12 cellular contexts compared by ENCODE assay signal in genomic region chr5:96049398-96050272, GRCh38.
DNase-seq lines count a peak whose midpoint lies in the region; ATAC-seq and TF ChIP-seq lines count a peak whose summit lies in the region.
"Had no signal": no experiment of that assay in that cellular context is flagged by ENCODE, and none has a peak within 500 bp of the region (broad histone marks: within the 10 kb centered on the region; RNA-seq: fewer than 3 reads in every experiment).

No MANE protein-coding gene starts in this region.

- DNase-seq in A172 (ENCODE audit: low spot score) (peak; percentile 74), HS-5 (ENCODE audit: low read depth) (peak; percentile 38), astrocyte of the spinal cord (ENCODE audit: low read depth, low spot score) (peak; percentile 68), kidney glomerular epithelial cell (lab: John Stamatoyannopoulos, UW) (peak; percentile 88), NCI-H2171 treated with DMSO at 0.1 percent for 48 hours (lab: John Stamatoyannopoulos, UW) (no peak), gastrocnemius medialis (no peak)
- DNase-seq in activated CD4-positive, alpha-beta T cell treated with anti-CD3 and anti-CD28 coated beads, Interleukin-2, amount 10 ng/mL, durations not matched to agents 24 days and 14 days: no peak
- DNase-seq in activated T-cell treated with anti-CD3 and anti-CD28 coated beads, Interleukin-2, amount 50 U/mL, for 4 hours: no peak
- DNase-seq: BE2C, NCI-H774, retina, T-cell had no signal

- intact Hi-C loops in activated CD4-positive, alpha-beta T cell treated with anti-CD3 and anti-CD28 coated beads, Interleukin-2, amount 10 ng/mL, durations not matched to agents 24 days and 14 days (cut with micrococcal nuclease): no loop called here
- intact Hi-C loops in gastrocnemius medialis (cut with DNase I; ENCODE audit: low total_unique reads): no loop called here

- H3K27me3 Mint-ChIP-seq in activated CD4-positive, alpha-beta T cell treated with anti-CD3 and anti-CD28 coated beads, Interleukin-2, amount 10 ng/mL, durations not matched to agents 24 days and 14 days: no peaks in the 10 kb centered on the region
- no peaks in the 10 kb centered on the region for H3K27me3 Mint-ChIP-seq in activated T-cell treated with anti-CD3 and anti-CD28 coated beads, Interleukin-2, amount 50 U/mL, for 4 hours (ENCODE audit: low read depth)

- no peaks in the 10 kb centered on the region for H3K27me3 ChIP-seq in gastrocnemius medialis
- H3K27me3 ChIP-seq: BE2C had no signal

- no peaks in the 10 kb centered on the region for H3K9me3 ChIP-seq in gastrocnemius medialis
- H3K9me3 ChIP-seq: BE2C had no signal

- peaks cover 3% of the 10 kb centered on the region for H3K9me3 Mint-ChIP-seq in activated CD4-positive, alpha-beta T cell treated with anti-CD3 and anti-CD28 coated beads, Interleukin-2, amount 10 ng/mL, durations not matched to agents 24 days and 14 days
- peaks cover 3% of the 10 kb centered on the region for H3K9me3 Mint-ChIP-seq in activated T-cell treated with anti-CD3 and anti-CD28 coated beads, Interleukin-2, amount 50 U/mL, for 4 hours
- H3K9me3 Mint-ChIP-seq: T-cell had no signal

- in situ Hi-C loops in astrocyte of the spinal cord (cut with HindIII; ENCODE audit: low sequenced_read_pairs) (no loop called here), gastrocnemius medialis (cut with MboI; ENCODE audit: low sequenced_read_pairs in 4 of 4) (no loop called here)

- no peak overlapping the region for H3K4me3 ChIP-seq in astrocyte of the spinal cord (ENCODE audit: low read depth, low read length)
- H3K4me3 ChIP-seq in gastrocnemius medialis: no peak overlapping the region

- no peaks in the 10 kb centered on the region for H3K4me1 ChIP-seq in gastrocnemius medialis
- H3K4me1 ChIP-seq: BE2C had no signal

- H3K27ac ChIP-seq in gastrocnemius medialis: no peak overlapping the region

- TF ChIP-seq POLR2A in gastrocnemius medialis (IDR thresholded peaks at IDR 0.05): no peak

- TF ChIP-seq CTCF in astrocyte of the spinal cord (IDR thresholded peaks at IDR 0.05; ENCODE audit: low read depth, low read length) (no peak), gastrocnemius medialis (IDR thresholded peaks at IDR 0.05 in 4 of 5, conservative IDR thresholded peaks at IDR 0.05 in 1 of 5) (no peak)

- H3K36me3 Mint-ChIP-seq in activated CD4-positive, alpha-beta T cell treated with anti-CD3 and anti-CD28 coated beads, Interleukin-2, amount 10 ng/mL, durations not matched to agents 24 days and 14 days (ENCODE audit: low read depth): no peaks in the 10 kb centered on the region
- H3K36me3 Mint-ChIP-seq in activated T-cell treated with anti-CD3 and anti-CD28 coated beads, Interleukin-2, amount 50 U/mL, for 4 hours (ENCODE audit: insufficient read depth): no peaks in the 10 kb centered on the region
- H3K36me3 Mint-ChIP-seq: T-cell had no signal

- no peak overlapping the region for H3K27ac Mint-ChIP-seq in activated CD4-positive, alpha-beta T cell treated with anti-CD3 and anti-CD28 coated beads, Interleukin-2, amount 10 ng/mL, durations not matched to agents 24 days and 14 days
- H3K27ac Mint-ChIP-seq: T-cell had no signal

- H3K36me3 ChIP-seq in gastrocnemius medialis: no peaks in the 10 kb centered on the region
- H3K36me3 ChIP-seq: BE2C had no signal

- ATAC-seq in activated T-cell treated with anti-CD3 and anti-CD28 coated beads, Interleukin-2, amount 50 U/mL, for 4 hours: no peak
- no peak for ATAC-seq in gastrocnemius medialis
- ATAC-seq: T-cell had no signal

- H3K4me3 Mint-ChIP-seq in activated CD4-positive, alpha-beta T cell treated with anti-CD3 and anti-CD28 coated beads, Interleukin-2, amount 10 ng/mL, durations not matched to agents 24 days and 14 days: no peak overlapping the region
- no peak overlapping the region for H3K4me3 Mint-ChIP-seq in activated T-cell treated with anti-CD3 and anti-CD28 coated beads, Interleukin-2, amount 50 U/mL, for 4 hours
- H3K4me3 Mint-ChIP-seq: T-cell had no signal

- H3K4me1 Mint-ChIP-seq in activated CD4-positive, alpha-beta T cell treated with anti-CD3 and anti-CD28 coated beads, Interleukin-2, amount 10 ng/mL, durations not matched to agents 24 days and 14 days: peaks cover 4% of the 10 kb centered on the region
- peaks cover 3% of the 10 kb centered on the region for H3K4me1 Mint-ChIP-seq in activated T-cell treated with anti-CD3 and anti-CD28 coated beads, Interleukin-2, amount 50 U/mL, for 4 hours (ENCODE audit: low read depth)

Comparison
In these comparisons a context has a peak if more than half of its experiments do, and no peak if none do; other contexts are left out.
1. DNase-seq: peak in A172 (single experiment), HS-5 (single experiment), astrocyte of the spinal cord (single experiment) and kidney glomerular epithelial cell (single experiment); none in NCI-H2171 treated with DMSO at 0.1 percent for 48 hours (single experiment), activated CD4-positive, alpha-beta T cell treated with anti-CD3 and anti-CD28 coated beads, Interleukin-2, amount 10 ng/mL, durations not matched to agents 24 days and 14 days (single experiment), activated T-cell treated with anti-CD3 and anti-CD28 coated beads, Interleukin-2, amount 50 U/mL, for 4 hours (single experiment) and gastrocnemius medialis (0 of 2).